Comparison of ENCODE assay signal across 8 cellular contexts in the genomic region with DNA sequence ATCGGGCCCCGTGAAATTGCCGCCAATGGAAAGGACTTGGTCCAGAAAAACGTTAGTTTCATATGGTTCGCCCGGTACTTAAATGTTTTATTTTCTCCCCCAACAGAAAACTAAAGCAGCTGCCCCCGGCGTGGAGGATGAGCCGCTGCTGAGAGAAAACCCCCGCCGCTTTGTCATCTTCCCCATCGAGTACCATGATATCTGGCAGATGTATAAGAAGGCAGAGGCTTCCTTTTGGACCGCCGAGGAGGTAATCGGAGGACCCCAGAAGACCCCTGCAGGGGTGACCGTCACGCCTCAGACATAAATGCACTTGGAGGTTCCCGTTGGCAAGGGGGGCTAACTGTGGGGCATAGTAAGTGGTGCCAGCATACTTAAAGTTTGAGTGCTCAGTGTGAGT. TPM values are rescaled to one million over a fixed set of nuclear protein-coding genes. Genes with fewer than 3 reads are reported as not detected.
DNase-seq lines count a peak whose midpoint lies in the region; ATAC-seq and TF ChIP-seq lines count a peak whose summit lies in the region.

No MANE protein-coding gene starts in this region.

- peak overlapping the region in 1 of 2 experiments; percentile 76; a peak in 2 of 4 replicates for H3K27ac ChIP-seq in SK-N-SH (ENCODE audit: low read depth in 2 of 2, low read length in 1 of 2)
- no peak overlapping the region for H3K27ac ChIP-seq in smooth muscle cell (ENCODE audit: low read depth)

- H3K79me2 ChIP-seq in SK-N-SH (ENCODE audit: insufficient read depth), result peaks cover 84% of the 10 kb centered on the region
- peaks cover 5% of the 10 kb centered on the region for H3K79me2 ChIP-seq in smooth muscle cell (ENCODE audit: low read depth)

- H3K36me3 ChIP-seq in SK-N-SH (replicated peaks in 1 of 2; ENCODE audit: control insufficient read depth in 1 of 2, insufficient read depth in 2 of 2, low read length in 1 of 2) (peaks cover 10 to 16% of the 10 kb centered on the region in 2 experiments), smooth muscle cell (ENCODE audit: low read depth) (no peaks in the 10 kb centered on the region)

- H3K4me3 Mint-ChIP-seq in T-helper 1 cell treated with Interleukin-12 subunit alpha and Interleukin-12 subunit beta and Interleukin-4 antibody, amounts not matched to agents 30 μg/mL and 1 μg/mL, for 36 hours, result peak overlapping the region; percentile 91

- H3K4me1 ChIP-seq in SK-N-SH (ENCODE audit: control insufficient read depth in 1 of 2, insufficient read depth in 2 of 2, low read depth in 1 of 2, low read length in 1 of 2) (peaks cover 12 to 30% of the 10 kb centered on the region in 2 experiments; a peak in 3 of 4 replicates), smooth muscle cell (ENCODE audit: low read depth) (peaks cover 21% of the 10 kb centered on the region)

- WGBS in SK-N-SH (ENCODE audit: low lambda C conversion rate), result 1% methylated on average over 18 of the region's 18 CpGs
- WGBS in smooth muscle cell (ENCODE audit: low lambda C conversion rate), result 3% methylated on average over 18 of the region's 18 CpGs

- no peaks in the 10 kb centered on the region for H3K9me3 ChIP-seq in SK-N-SH
- no peaks in the 10 kb centered on the region for H3K9me3 ChIP-seq in smooth muscle cell (replicated peaks; ENCODE audit: low read depth)

- TF ChIP-seq EP300 in SK-N-SH (IDR thresholded peaks at IDR 0.05; ENCODE audit: borderline replicate concordance in 1 of 2, low read depth in 1 of 2, low read length in 1 of 2), result no peak

- peaks cover 38% of the 10 kb centered on the region for H3K36me3 Mint-ChIP-seq in T-helper 1 cell treated with Interleukin-12 subunit alpha and Interleukin-12 subunit beta and Interleukin-4 antibody, amounts not matched to agents 30 μg/mL and 1 μg/mL, for 36 hours (ENCODE audit: low read depth)

- no peaks in the 10 kb centered on the region for H3K9me3 Mint-ChIP-seq in T-helper 1 cell treated with Interleukin-12 subunit alpha and Interleukin-12 subunit beta and Interleukin-4 antibody, amounts not matched to agents 30 μg/mL and 1 μg/mL, for 36 hours

- DNase-seq in SK-N-SH (peak; percentile 19), fibroblast of mammary gland (ENCODE audit: low read depth) (no peak), smooth muscle cell (lab: John Stamatoyannopoulos, UW; ENCODE audit: unreplicated experiment) (no peak), amniotic stem cell (lab: John Stamatoyannopoulos, UW) (no peak)

- CTCF ChIA-PET in SK-N-SH (lab: Yijun Ruan, JAX), result interaction anchor here (1.0 to 24.5 kb wide), 15 partner anchors 17 to 537 kb away, joined by 3 to 413 read pairs (median 13); partner anchors contain the start of gene HPCAL1

- peak overlapping the region; percentile 90 for H3K27ac Mint-ChIP-seq in T-helper 1 cell treated with Interleukin-12 subunit alpha and Interleukin-12 subunit beta and Interleukin-4 antibody, amounts not matched to agents 30 μg/mL and 1 μg/mL, for 36 hours

- no peak for TF ChIP-seq RAD21 in SK-N-SH (IDR thresholded peaks at IDR 0.05; ENCODE audit: low read length)

- no peak overlapping the region for H2AFZ ChIP-seq in SK-N-SH (ENCODE audit: low read depth)
- no peak overlapping the region for H2AFZ ChIP-seq in smooth muscle cell (ENCODE audit: low read depth)

- no peaks in the 10 kb centered on the region for H3K9me2 ChIP-seq in SK-N-SH

- H3K4me1 Mint-ChIP-seq in T-helper 1 cell treated with Interleukin-12 subunit alpha and Interleukin-12 subunit beta and Interleukin-4 antibody, amounts not matched to agents 30 μg/mL and 1 μg/mL, for 36 hours (ENCODE audit: low read depth), result peaks cover 45% of the 10 kb centered on the region

- H4K20me1 ChIP-seq in SK-N-SH (ENCODE audit: insufficient read depth), result peaks cover 15% of the 10 kb centered on the region; the same call in 1 of the 2 replicates
- H4K20me1 ChIP-seq in smooth muscle cell (ENCODE audit: low read depth), result no peaks in the 10 kb centered on the region

- H3K4me3 ChIP-seq in SK-N-SH (ENCODE audit: low read depth in 2 of 2, low read length in 1 of 2) (peak overlapping the region; percentile 63 to 69), fibroblast of mammary gland (ENCODE audit: control insufficient read depth, low read depth, low read length) (peak overlapping the region; percentile 76), smooth muscle cell (peak overlapping the region; percentile 64)

- H3K4me2 ChIP-seq in SK-N-SH (peak overlapping the region; percentile 98), smooth muscle cell (peak overlapping the region; percentile 99)

- no peaks in the 10 kb centered on the region for H3K27me3 Mint-ChIP-seq in T-helper 1 cell treated with Interleukin-12 subunit alpha and Interleukin-12 subunit beta and Interleukin-4 antibody, amounts not matched to agents 30 μg/mL and 1 μg/mL, for 36 hours (ENCODE audit: low read depth)

- ATAC-seq in SK-N-SH treated with all-trans-retinoic acid at 6 μM for 48 hours (no peak), GM18498 (IDR thresholded peaks at IDR 0.05; ENCODE audit: unreplicated experiment) (no peak), GM18502 (IDR thresholded peaks at IDR 0.05; ENCODE audit: poor library complexity, unreplicated experiment) (no peak)

- no peaks in the 10 kb centered on the region for H3K27me3 ChIP-seq in SK-N-SH (ENCODE audit: insufficient read depth)
- H3K27me3 ChIP-seq in smooth muscle cell (ENCODE audit: low read depth), result no peaks in the 10 kb centered on the region

- TF ChIP-seq CTCF in SK-N-SH (IDR thresholded peaks at IDR 0.05) (no peak), fibroblast of mammary gland (conservative IDR thresholded peaks at IDR 0.05; ENCODE audit: control insufficient read depth, insufficient read depth, low read depth, low read length) (no peak), smooth muscle cell (IDR thresholded peaks at IDR 0.05; ENCODE audit: borderline replicate concordance, insufficient read depth, poor library complexity, severe bottlenecking) (no peak)

- peaks cover 30% of the 10 kb centered on the region for H3F3A ChIP-seq in SK-N-SH (replicated peaks; ENCODE audit: insufficient read depth)
- H3F3A ChIP-seq in smooth muscle cell (ENCODE audit: low read depth), result peaks cover 6% of the 10 kb centered on the region

- POLR2A ChIA-PET in SK-N-SH (lab: Yijun Ruan, JAX), result interaction anchor here (0.7 to 4.7 kb wide), 3 partner anchors 51 to 311 kb away, joined by 3 to 25 read pairs (median 9); no protein-coding TSS in a partner anchor

- H3K9ac ChIP-seq in SK-N-SH, result peak overlapping the region; percentile 80
- peak overlapping the region; percentile 50 for H3K9ac ChIP-seq in smooth muscle cell (ENCODE audit: low read depth)

TF ChIP-seq in SK-N-SH, 30 proteins besides CTCF, POLR2A, EP300 and RAD21 (continues in another document):
- TF ChIP-seq SIN3A (IDR thresholded peaks at IDR 0.05; ENCODE audit: borderline replicate concordance, low read depth, low read length) (no peak), MEF2A (IDR thresholded peaks at IDR 0.05; ENCODE audit: borderline replicate concordance, low read depth) (no peak), GABPA (IDR thresholded peaks at IDR 0.05; ENCODE audit: low read depth) (no peak), NRF1 (IDR thresholded peaks at IDR 0.05; ENCODE audit: low read depth, low read length) (no peak), FOSL2 (IDR thresholded peaks at IDR 0.05; ENCODE audit: borderline replicate concordance, low read depth) (no peak), PBX3 (IDR thresholded peaks at IDR 0.05) (no peak), SMC3 (IDR thresholded peaks at IDR 0.05; ENCODE audit: low read depth, low read length) (no peak), TAF1 (IDR thresholded peaks at IDR 0.05; ENCODE audit: borderline replicate concordance, low read depth, low read length) (no peak), TCF12 (IDR thresholded peaks at IDR 0.05) (no peak)

TF ChIP-seq in SK-N-SH treated with all-trans-retinoic acid at 6 μM for 48 hours, 23 proteins besides CTCF, POLR2A, EP300 and RAD21 (continues in another document):
- no peak for TF ChIP-seq TSHZ2 (CRISPR knock-in tag; IDR thresholded peaks at IDR 0.05)
- TF ChIP-seq SNAI2 (CRISPR knock-in tag; IDR thresholded peaks at IDR 0.05), result no peak
- TF ChIP-seq GLIS3 (CRISPR knock-in tag; IDR thresholded peaks at IDR 0.05), result no peak
- no peak for TF ChIP-seq RARB (CRISPR knock-in tag; IDR thresholded peaks at IDR 0.05)
- TF ChIP-seq ISL1 (CRISPR knock-in tag; IDR thresholded peaks at IDR 0.05), result no peak
- no peak for TF ChIP-seq ARNTL (CRISPR knock-in tag; IDR thresholded peaks at IDR 0.05; ENCODE audit: borderline replicate concordance, low read depth)
- no peak for TF ChIP-seq ZC3H10 (CRISPR knock-in tag; IDR thresholded peaks at IDR 0.05)

RNA-seq across cellular contexts. Expression of gene RRM2, which starts 0.7 kb away (rescaled TPM):
- polyA plus RNA-seq in SK-N-SH (2012; rRNA removed), result 23.6 and 38.9 TPM in 2 replicates
- 32.2 and 37.7 TPM in 2 replicates for polyA plus RNA-seq in SK-N-SH (2012; cell fraction: cytosol; rRNA removed)
- polyA plus RNA-seq in SK-N-SH (2012; cell fraction: nucleus; rRNA removed), result 53.0 and 97.8 TPM in 2 replicates
- 15.5 and 22.7 TPM in 2 replicates for total RNA-seq in smooth muscle cell
- polyA plus RNA-seq in smooth muscle cell, result 53.0 and 102 TPM in 2 replicates

RNA-seq across cellular contexts. Expression of gene CYS1, which starts 43.1 kb away (rescaled TPM):
- 0.62 and 1.2 TPM in 2 replicates for polyA plus RNA-seq in SK-N-SH (2012; rRNA removed)
- polyA plus RNA-seq in SK-N-SH (2012; cell fraction: cytosol; rRNA removed), result 0.58 and 1.1 TPM in 2 replicates
- polyA plus RNA-seq in SK-N-SH (2012; cell fraction: nucleus; rRNA removed), result 0.65 and 0.79 TPM in 2 replicates
- 2.3 and 3.9 TPM in 2 replicates for total RNA-seq in smooth muscle cell
- polyA plus RNA-seq in smooth muscle cell, result 9.9 and 11.5 TPM in 2 replicates
